19 cellular contexts compared by ENCODE assay signal in genomic region chr2:144570566-144570965, GRCh38.
"Had no signal": no experiment of that assay in that cellular context is flagged by ENCODE, and none has a peak within 500 bp of the region (broad histone marks: within the 10 kb centered on the region; RNA-seq: fewer than 3 reads in every experiment).

No MANE protein-coding gene starts in this region.

- ATAC-seq: foreskin keratinocyte, right cardiac atrium had no signal

- H3K27me3 ChIP-seq: adrenal gland, foreskin keratinocyte, suprapubic skin had no signal

- DNase-seq: activated CD4-positive, alpha-beta T cell treated with anti-CD3 and anti-CD28 coated beads, Interleukin-2, amount 10 ng/mL, durations not matched to agents 7 days and 5 days; activated CD4-positive, CD25-positive, alpha-beta regulatory T cell; activated naive CD4-positive, alpha-beta T cell treated with Interleukin-2 at 50 U/mL for 16 hours; adrenal gland; foreskin keratinocyte; glutamatergic neuron; hypothalamus; kidney glomerular epithelial cell; right cardiac atrium; stimulated activated CD4-positive, alpha-beta T cell treated with anti-CD3 and anti-CD28 coated beads, Interleukin-15, amount 100 ng/mL, for 24 hours; stimulated activated CD4-positive, alpha-beta T cell treated with anti-CD3 and anti-CD28 coated beads, Interleukin-4, amount 100 ng/mL, for 1 hour; stimulated activated naive CD4-positive, alpha-beta T cell; trophoblast cell had no signal

- H3K27ac Mint-ChIP-seq: activated CD4-positive, alpha-beta T cell treated with anti-CD3 and anti-CD28 coated beads, Interleukin-2, amount 10 ng/mL, durations not matched to agents 7 days and 5 days had no signal

- FAIRE-seq: colon, TTC549 had no signal

- H3K4me3 Mint-ChIP-seq: activated CD4-positive, alpha-beta T cell treated with anti-CD3 and anti-CD28 coated beads, Interleukin-2, amount 10 ng/mL, durations not matched to agents 7 days and 5 days; neural crest cell had no signal

- H3K9me3 ChIP-seq: adrenal gland, prostate gland, suprapubic skin had no signal

- H3K36me3 ChIP-seq: adrenal gland, prostate gland, suprapubic skin had no signal

- H3K9me3 Mint-ChIP-seq: activated CD4-positive, alpha-beta T cell treated with anti-CD3 and anti-CD28 coated beads, Interleukin-2, amount 10 ng/mL, durations not matched to agents 7 days and 5 days had no signal

- H3K4me3 ChIP-seq: adrenal gland, prostate gland, skin epidermis, suprapubic skin had no signal

- H3K27ac ChIP-seq: adrenal gland, foreskin keratinocyte, prostate gland, skin epidermis, suprapubic skin had no signal

- H3K4me1 ChIP-seq: adrenal gland, foreskin keratinocyte, prostate gland, suprapubic skin had no signal
